Comparison of ENCODE assay signal across 8 cellular contexts in the genomic region with DNA sequence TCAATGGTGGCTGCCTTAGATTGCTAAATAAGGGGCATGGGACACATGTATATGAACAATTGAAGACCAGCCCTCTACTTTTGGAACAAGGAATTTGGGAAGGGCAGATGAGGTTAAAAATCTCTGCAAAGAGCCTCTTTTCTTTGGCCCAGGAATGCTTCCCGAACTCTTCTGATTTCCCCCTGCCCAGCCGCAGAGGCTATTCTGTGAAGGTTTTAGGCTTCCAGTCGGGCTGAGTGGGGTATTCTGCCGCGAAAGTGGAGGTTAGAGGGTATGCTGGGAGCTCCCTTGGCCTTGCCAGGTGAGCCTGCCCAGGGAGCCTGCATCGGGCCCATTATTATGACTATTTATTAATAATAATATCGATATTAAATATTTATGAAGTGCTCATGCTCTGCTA. TPM values are rescaled to one million over a fixed set of nuclear protein-coding genes. Genes with fewer than 3 reads are reported as not detected.
A peak's percentile ranks its signal among the peaks of the same experiment; 100 is the strongest.
DNase-seq lines count a peak whose midpoint lies in the region; ATAC-seq, FAIRE-seq and TF ChIP-seq lines count a peak whose summit lies in the region.

No MANE protein-coding gene starts in this region.

- no peaks in the 10 kb centered on the region for H3K9me3 ChIP-seq in K562 (replicated peaks; ENCODE audit: control insufficient read depth, insufficient read depth, low read depth, low read length)
- H3K9me3 ChIP-seq in tibial nerve = no peaks in the 10 kb centered on the region

- peaks cover 22% of the 10 kb centered on the region for H3K79me2 ChIP-seq in K562 (ENCODE audit: control insufficient read depth, insufficient read depth, low read length)

- peak overlapping the region; percentile 69 for H3K4me3 Mint-ChIP-seq in activated T-cell treated with anti-CD3 and anti-CD28 coated beads, Interleukin-2, amount 50 U/mL, for 24 hours
- H3K4me3 Mint-ChIP-seq in memory B cell = peak overlapping the region; percentile 70

- H4K20me1 ChIP-seq in K562 (replicated peaks; ENCODE audit: control insufficient read depth, insufficient read depth, low read length) = no peaks in the 10 kb centered on the region

- intact Hi-C loops in K562 (cut with micrococcal nuclease) = loop anchor here (1.0 kb wide), 1 partner anchor 133 kb away; a partner anchor contains a TSS

- POLR2A ChIA-PET in K562 (lab: Yijun Ruan, JAX) = interaction anchor here (0.5 to 3.0 kb wide), 6 partner anchors 16 to 134 kb away, joined by 3 to 13 read pairs (median 4); a partner anchor contains a TSS

- H3K27ac ChIP-seq in K562 (ENCODE audit: extremely low read depth, low read depth, low read length) (no peak overlapping the region; the same call in 2 of the 3 replicates), tibial nerve (peak overlapping the region; percentile 90 to 99 (median 96))

- H3K9ac ChIP-seq in K562 (ENCODE audit: insufficient read depth in 1 of 2, low read depth in 2 of 2, low read length in 2 of 2) = peak overlapping the region; percentile 57 to 95; a peak in 3 of 4 replicates

- TF ChIP-seq EP300 in K562 (IDR thresholded peaks at IDR 0.05; ENCODE audit: low read length) (no peak), tibial nerve (IDR thresholded peaks at IDR 0.05) (no peak)

- DNase-seq in activated T-cell treated with anti-CD3 and anti-CD28 coated beads, Interleukin-2, amount 50 U/mL, for 24 hours = no peak
- DNase-seq in activated T-cell treated with anti-CD3 and anti-CD28 coated beads, Interleukin-2, amount 50 U/mL, for 1 hour = no peak
- no peak for DNase-seq in K562 (ENCODE audit: extremely low read depth in 1 of 4, low spot score in 3 of 4)
- DNase-seq in memory B cell (ENCODE audit: low spot score in 2 of 2) = no peak
- DNase-seq in tibial nerve (ENCODE audit: low spot score in 2 of 2) = no peak
- DNase-seq in NCI-H1694 (lab: John Stamatoyannopoulos, UW) = no peak
- DNase-seq in NCI-H1930 (lab: John Stamatoyannopoulos, UW) = no peak

- H3K9me3 Mint-ChIP-seq in activated T-cell treated with anti-CD3 and anti-CD28 coated beads, Interleukin-2, amount 50 U/mL, for 24 hours = no peaks in the 10 kb centered on the region
- H3K9me3 Mint-ChIP-seq in memory B cell = no peaks in the 10 kb centered on the region

- peak overlapping the region; percentile 78 for H3K27ac Mint-ChIP-seq in activated T-cell treated with anti-CD3 and anti-CD28 coated beads, Interleukin-2, amount 50 U/mL, for 24 hours
- H3K27ac Mint-ChIP-seq in memory B cell = peak overlapping the region; percentile 78

- ATAC-seq in K562 (no peak), memory B cell (ENCODE audit: low read depth) (no peak), HG03354 (IDR thresholded peaks at IDR 0.05; ENCODE audit: poor library complexity, severe bottlenecking, unreplicated experiment) (no peak)

- H3K4me1 Mint-ChIP-seq in activated T-cell treated with anti-CD3 and anti-CD28 coated beads, Interleukin-2, amount 50 U/mL, for 24 hours (ENCODE audit: low read depth) = peaks cover 20% of the 10 kb centered on the region
- peaks cover 18% of the 10 kb centered on the region for H3K4me1 Mint-ChIP-seq in memory B cell

- H3K27me3 ChIP-seq in K562 (ENCODE audit: control insufficient read depth in 2 of 2, insufficient read depth in 2 of 2, low read length in 2 of 2) = no peaks in the 10 kb centered on the region
- no peaks in the 10 kb centered on the region for H3K27me3 ChIP-seq in tibial nerve

- no peak for TF ChIP-seq RAD21 in K562 (CRISPR knock-in tag; conservative IDR thresholded peaks at IDR 0.05 in 1 of 2, IDR thresholded peaks at IDR 0.05 in 1 of 2)

- H3K27me3 Mint-ChIP-seq in activated T-cell treated with anti-CD3 and anti-CD28 coated beads, Interleukin-2, amount 50 U/mL, for 24 hours = no peaks in the 10 kb centered on the region
- H3K27me3 Mint-ChIP-seq in memory B cell = no peaks in the 10 kb centered on the region

- WGBS in K562 (ENCODE audit: insufficient coverage, low coverage, missing lambda C conversion rate) = 45% methylated on average over 7 of the region's 7 CpGs
- WGBS in tibial nerve, 2 donors = 16 to 27% methylated on average over 7 of the region's 7 CpGs

- FAIRE-seq in K562 (lab: Jason Lieb, UNC) = no peak

- peaks cover 7% of the 10 kb centered on the region for H3K36me3 Mint-ChIP-seq in activated T-cell treated with anti-CD3 and anti-CD28 coated beads, Interleukin-2, amount 50 U/mL, for 24 hours (ENCODE audit: low read depth)
- H3K36me3 Mint-ChIP-seq in memory B cell = peaks cover 6% of the 10 kb centered on the region

- H3K4me2 ChIP-seq in K562 (ENCODE audit: insufficient read depth, low read length) = 0 out of 2 replicates have a peak overlapping the region, but pooled peaks have one; percentile 1

- H3K4me1 ChIP-seq in K562 (replicated peaks in 1 of 2; ENCODE audit: control insufficient read depth in 2 of 2, insufficient read depth in 2 of 2, low read length in 2 of 2) = peaks cover 17 to 18% of the 10 kb centered on the region in 2 experiments; a peak in 4 of 5 replicates
- peaks cover 0 to 31% (median 17%) of the 10 kb centered on the region in 4 donors for H3K4me1 ChIP-seq in tibial nerve

- no peak for TF ChIP-seq POLR2A in K562 (conservative IDR thresholded peaks at IDR 0.05)
- no peak for TF ChIP-seq POLR2A in tibial nerve (IDR thresholded peaks at IDR 0.05)

- H3K36me3 ChIP-seq in K562 (ENCODE audit: control insufficient read depth, insufficient read depth, low read length) (no peaks in the 10 kb centered on the region), tibial nerve (peaks cover 0 to 10% (median 0%) of the 10 kb centered on the region in 3 donors)

- BruUV-seq in K562 (replicated peaks; lab: Mats Ljungman, UMichigan) = no TSS peak

- peak overlapping the region; percentile 71 for H3K4me3 ChIP-seq in K562
- peak overlapping the region; percentile 65 to 92 (median 76) for H3K4me3 ChIP-seq in tibial nerve

- H3K9me1 ChIP-seq in K562 (ENCODE audit: control insufficient read depth, insufficient read depth, low read length) = no peaks in the 10 kb centered on the region

- H2AFZ ChIP-seq in K562 (ENCODE audit: low read depth, low read length) = peak overlapping the region; percentile 86

- TF ChIP-seq CTCF in K562 (IDR thresholded peaks at IDR 0.05 in 2 of 3, conservative IDR thresholded peaks at IDR 0.05 in 1 of 3; ENCODE audit: insufficient read depth in 2 of 3, low read depth in 1 of 3, low read length in 3 of 3) (no peak), tibial nerve (IDR thresholded peaks at IDR 0.05) (no peak)

- in situ Hi-C loops in K562 (cut with MboI) = no loop called here

- CTCF ChIA-PET in K562 (lab: Yijun Ruan, JAX; ENCODE audit: low intra/inter-chr PET ratio) = no interaction called here

RNA-seq across cellular contexts. Expression of a gene that starts 1.2 kb away (rescaled TPM):
- total RNA-seq in K562 (2011; cell fraction: chromatin; rRNA removed; ENCODE audit: low replicate concordance) = 8.6 and 29.6 TPM in 2 replicates
- 5.3 and 7.0 TPM in 2 replicates for total RNA-seq in K562 (2011; cell fraction: nucleolus; rRNA removed)
- total RNA-seq in K562 (2011; cell fraction: nucleoplasm; rRNA removed) = 13.7 and 24.2 TPM in 2 replicates
- total RNA-seq in K562 (2014; rRNA removed) (0.36 and 1.3 TPM in 2 replicates), K562 (2014; rRNA removed; fragmentation: Illumina TruSeq; extraction: Trizol) (1.4 and 2.0 TPM in 2 replicates), K562 (2015; rRNA removed; fragmentation: Illumina TruSeq; extraction: Trizol) (0.98 and 1.1 TPM in 2 replicates), K562 (2021) (3.3 and 4.0 TPM in 2 replicates), tibial nerve (10 to 100 TPM; 14.4 to 27.5 (median 21.9) TPM)
- polyA plus RNA-seq in K562 (2011; rRNA removed) (3.0 and 3.4 TPM in 2 replicates), K562 (2014; fragmentation: Illumina TruSeq; extraction: Trizol) (1.1 and 1.4 TPM in 2 replicates), K562 (2014; fragmentation: Nextera tagmentation; extraction: Ambion mirVana) (under 1 TPM; 0.14 to 0.25 TPM), K562 (2014; rRNA removed) (0.78 and 1.4 TPM in 2 replicates)
- 1.2 and 1.3 TPM in 2 replicates for polyA plus RNA-seq in K562 (2011; cell fraction: cytosol; rRNA removed)
- polyA plus RNA-seq in K562 (2011; cell fraction: nucleus; rRNA removed) = 7.9 and 10.0 TPM in 2 replicates
- polyA plus RNA-seq in K562 (2012) = 0.89 and 5.9 TPM in 2 replicates
- polyA minus RNA-seq in K562 (2011; rRNA and poly(A)+ RNA removed) = 1.5 and 1.6 TPM in 2 replicates
- 2.1 and 2.3 TPM in 2 replicates for polyA minus RNA-seq in K562 (2011; cell fraction: cytosol; rRNA and poly(A)+ RNA removed)
- polyA minus RNA-seq in K562 (2011; cell fraction: nucleus; rRNA and poly(A)+ RNA removed) = 2.3 and 3.6 TPM in 2 replicates

RNA-seq across cellular contexts. Expression of a gene that starts 22.0 kb away (rescaled TPM):
- total RNA-seq in K562 (2011; cell fraction: chromatin; rRNA removed; ENCODE audit: low replicate concordance) = 65.3 and 70.8 TPM in 2 replicates
- 50.3 and 56.7 TPM in 2 replicates for total RNA-seq in K562 (2011; cell fraction: nucleolus; rRNA removed)
- 71.7 and 79.8 TPM in 2 replicates for total RNA-seq in K562 (2011; cell fraction: nucleoplasm; rRNA removed)
- total RNA-seq in K562 (2014; rRNA removed) (111 and 116 TPM in 2 replicates), K562 (2014; rRNA removed; fragmentation: Illumina TruSeq; extraction: Trizol) (144 and 149 TPM in 2 replicates), K562 (2015; rRNA removed; fragmentation: Illumina TruSeq; extraction: Trizol) (194 and 195 TPM in 2 replicates), K562 (2021) (129 and 132 TPM in 2 replicates), tibial nerve (100 to 1,000 TPM; 197 to 255 (median 238) TPM)
- polyA plus RNA-seq in K562 (2011; rRNA removed) (329 and 342 TPM in 2 replicates), K562 (2014; fragmentation: Illumina TruSeq; extraction: Trizol) (276 and 289 TPM in 2 replicates), K562 (2014; fragmentation: Nextera tagmentation; extraction: Ambion mirVana) (100 to 1,000 TPM; 364 to 668 TPM), K562 (2014; rRNA removed) (227 and 282 TPM in 2 replicates)
- 426 and 578 TPM in 2 replicates for polyA plus RNA-seq in K562 (2011; cell fraction: cytosol; rRNA removed)
- polyA plus RNA-seq in K562 (2011; cell fraction: nucleus; rRNA removed) = 135 and 184 TPM in 2 replicates
- 215 and 432 TPM in 2 replicates for polyA plus RNA-seq in K562 (2012)
- polyA minus RNA-seq in K562 (2011; rRNA and poly(A)+ RNA removed) = 188 and 248 TPM in 2 replicates
- 112 and 122 TPM in 2 replicates for polyA minus RNA-seq in K562 (2011; cell fraction: cytosol; rRNA and poly(A)+ RNA removed)
- 28.7 and 52.4 TPM in 2 replicates for polyA minus RNA-seq in K562 (2011; cell fraction: nucleus; rRNA and poly(A)+ RNA removed)

RNA-seq across cellular contexts. Expression of a gene that starts 43.7 kb away (rescaled TPM):
- 20.7 and 41.6 TPM in 2 replicates for total RNA-seq in K562 (2011; cell fraction: chromatin; rRNA removed; ENCODE audit: low replicate concordance)
- 12.0 and 14.1 TPM in 2 replicates for total RNA-seq in K562 (2011; cell fraction: nucleolus; rRNA removed)
- 23.2 and 35.4 TPM in 2 replicates for total RNA-seq in K562 (2011; cell fraction: nucleoplasm; rRNA removed)
- total RNA-seq in K562 (2014; rRNA removed) (17.2 and 18.1 TPM in 2 replicates), K562 (2014; rRNA removed; fragmentation: Illumina TruSeq; extraction: Trizol) (17.4 and 21.1 TPM in 2 replicates), K562 (2015; rRNA removed; fragmentation: Illumina TruSeq; extraction: Trizol) (17.2 and 19.3 TPM in 2 replicates), K562 (2021) (26.9 and 29.0 TPM in 2 replicates), tibial nerve (10 to 100 TPM; 13.5 to 21.6 (median 19.5) TPM)
- polyA plus RNA-seq in K562 (2011; rRNA removed) (25.4 and 34.4 TPM in 2 replicates), K562 (2014; fragmentation: Illumina TruSeq; extraction: Trizol) (35.2 and 38.9 TPM in 2 replicates), K562 (2014; fragmentation: Nextera tagmentation; extraction: Ambion mirVana) (10 to 100 TPM in 1 of 2 experiments, 1 to 10 TPM in 1; 8.0 to 17.8 TPM), K562 (2014; rRNA removed) (24.2 and 27.5 TPM in 2 replicates)
- 11.5 and 16.8 TPM in 2 replicates for polyA plus RNA-seq in K562 (2011; cell fraction: cytosol; rRNA removed)
- polyA plus RNA-seq in K562 (2011; cell fraction: nucleus; rRNA removed) = 12.3 and 14.5 TPM in 2 replicates
- 22.6 and 28.0 TPM in 2 replicates for polyA plus RNA-seq in K562 (2012)
- 26.0 and 28.2 TPM in 2 replicates for polyA minus RNA-seq in K562 (2011; rRNA and poly(A)+ RNA removed)
- 10.6 and 11.7 TPM in 2 replicates for polyA minus RNA-seq in K562 (2011; cell fraction: cytosol; rRNA and poly(A)+ RNA removed)
- polyA minus RNA-seq in K562 (2011; cell fraction: nucleus; rRNA and poly(A)+ RNA removed) = 4.8 and 7.7 TPM in 2 replicates

RNA-seq across cellular contexts. Expression of a gene that starts 53.6 kb away (rescaled TPM):
- 33.1 and 42.1 TPM in 2 replicates for total RNA-seq in K562 (2011; cell fraction: chromatin; rRNA removed; ENCODE audit: low replicate concordance)
- total RNA-seq in K562 (2011; cell fraction: nucleolus; rRNA removed) = 28.7 and 34.4 TPM in 2 replicates
- total RNA-seq in K562 (2011; cell fraction: nucleoplasm; rRNA removed) = 43.1 and 65.2 TPM in 2 replicates
- total RNA-seq in K562 (2014; rRNA removed) = 23.1 and 26.4 TPM in 2 replicates
- total RNA-seq in K562 (2014; rRNA removed; fragmentation: Illumina TruSeq; extraction: Trizol) = 26.5 and 31.6 TPM in 2 replicates
- total RNA-seq in K562 (2015; rRNA removed; fragmentation: Illumina TruSeq; extraction: Trizol) = 24.9 and 25.3 TPM in 2 replicates
- 29.7 and 35.9 TPM in 2 replicates for total RNA-seq in K562 (2021)
- polyA plus RNA-seq in K562 (2011; rRNA removed) = 52.2 and 62.3 TPM in 2 replicates
- 47.6 and 61.5 TPM in 2 replicates for polyA plus RNA-seq in K562 (2011; cell fraction: cytosol; rRNA removed)
- 38.6 and 59.2 TPM in 2 replicates for polyA plus RNA-seq in K562 (2011; cell fraction: nucleus; rRNA removed)
- polyA plus RNA-seq in K562 (2012) = 40.6 and 110 TPM in 2 replicates
- 45.9 and 53.9 TPM in 2 replicates for polyA plus RNA-seq in K562 (2014; fragmentation: Illumina TruSeq; extraction: Trizol)
- 10 to 100 TPM; 26.0 to 29.9 TPM for polyA plus RNA-seq in K562 (2014; fragmentation: Nextera tagmentation; extraction: Ambion mirVana)
- 33.6 and 35.3 TPM in 2 replicates for polyA plus RNA-seq in K562 (2014; rRNA removed)
- 31.6 and 53.7 TPM in 2 replicates for polyA minus RNA-seq in K562 (2011; rRNA and poly(A)+ RNA removed)
- polyA minus RNA-seq in K562 (2011; cell fraction: cytosol; rRNA and poly(A)+ RNA removed) = 14.2 and 22.0 TPM in 2 replicates
- 10.8 and 13.6 TPM in 2 replicates for polyA minus RNA-seq in K562 (2011; cell fraction: nucleus; rRNA and poly(A)+ RNA removed)
- total RNA-seq in tibial nerve = 10 to 100 TPM in 1 of 4 donors, 1 to 10 TPM in 3; 2.0 to 10.2 (median 4.4) TPM
